ENCODE assay signal across 1 cellular context in the genomic region with DNA sequence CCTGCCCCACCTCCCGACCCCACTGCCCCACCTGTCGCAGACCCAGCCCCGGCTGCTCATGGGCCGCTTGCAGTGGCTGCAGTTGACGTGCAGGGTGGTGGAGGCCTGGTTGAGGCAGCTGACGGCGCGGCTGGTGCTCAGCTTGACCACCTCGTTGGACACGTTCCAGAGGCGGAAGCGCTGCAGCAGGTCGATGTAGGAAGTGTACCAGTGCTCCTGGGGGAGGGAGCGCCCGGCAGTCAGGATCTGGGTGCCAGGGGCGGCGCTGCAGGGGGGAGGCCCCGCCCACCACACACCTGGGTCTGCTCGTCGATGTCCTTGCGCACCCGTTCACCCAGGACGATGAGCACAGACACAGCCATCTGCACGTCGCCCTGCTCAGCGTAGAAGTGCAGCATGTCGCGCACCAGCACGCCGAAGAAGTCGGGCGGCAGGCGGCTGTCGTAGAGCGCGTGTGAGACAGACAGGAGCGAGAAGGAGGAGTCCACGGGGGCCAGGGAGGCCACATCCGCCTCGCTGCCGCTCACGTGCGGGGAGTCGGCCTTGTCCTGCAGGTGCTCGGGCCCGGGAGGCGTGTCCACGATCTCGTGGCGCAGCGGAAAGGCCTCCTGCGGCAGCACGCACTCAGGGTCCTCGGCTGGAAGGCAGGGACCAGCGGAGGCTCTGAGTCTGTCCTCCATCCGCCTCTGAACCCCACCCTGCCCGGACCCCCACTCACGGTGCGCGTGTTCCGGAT.
TF ChIP-seq lines count a peak whose summit lies in the region.

No MANE protein-coding gene starts in this region.

TF ChIP-seq in GM12878, 131 proteins besides CTCF, POLR2A, EP300 and RAD21:
- TF ChIP-seq ETV6 (conservative IDR thresholded peaks at IDR 0.05 in 1 of 2, IDR thresholded peaks at IDR 0.05 in 1 of 2; ENCODE audit: borderline replicate concordance in 1 of 2, low read depth in 1 of 2): no peak
- TF ChIP-seq MYB (IDR thresholded peaks at IDR 0.05; ENCODE audit: borderline replicate concordance, low read depth, low read length): no peak
- no peak for TF ChIP-seq TCF3 (IDR thresholded peaks at IDR 0.05; ENCODE audit: borderline replicate concordance, insufficient read depth, low read depth, low read length)
- no peak for TF ChIP-seq CEBPB (IDR thresholded peaks at IDR 0.05; ENCODE audit: borderline replicate concordance in 1 of 2, low read depth in 2 of 2, low read length in 2 of 2)
- no peak for TF ChIP-seq CREM (IDR thresholded peaks at IDR 0.05; ENCODE audit: low read depth)
- no peak for TF ChIP-seq FOS (IDR thresholded peaks at IDR 0.05; ENCODE audit: borderline replicate concordance, extremely low read depth, insufficient read length)
- TF ChIP-seq SMAD1 (IDR thresholded peaks at IDR 0.05; ENCODE audit: low read depth, partially characterized antibody): no peak
- no peak for TF ChIP-seq RFX5 (IDR thresholded peaks at IDR 0.05; ENCODE audit: low read depth, low read length)
- TF ChIP-seq HDAC2 (IDR thresholded peaks at IDR 0.05): no peak
- TF ChIP-seq PRDM15 (CRISPR knock-in tag; IDR thresholded peaks at IDR 0.05): no peak
- no peak for TF ChIP-seq ZBTB4 (CRISPR knock-in tag; IDR thresholded peaks at IDR 0.05)
- TF ChIP-seq, protein P1, sequence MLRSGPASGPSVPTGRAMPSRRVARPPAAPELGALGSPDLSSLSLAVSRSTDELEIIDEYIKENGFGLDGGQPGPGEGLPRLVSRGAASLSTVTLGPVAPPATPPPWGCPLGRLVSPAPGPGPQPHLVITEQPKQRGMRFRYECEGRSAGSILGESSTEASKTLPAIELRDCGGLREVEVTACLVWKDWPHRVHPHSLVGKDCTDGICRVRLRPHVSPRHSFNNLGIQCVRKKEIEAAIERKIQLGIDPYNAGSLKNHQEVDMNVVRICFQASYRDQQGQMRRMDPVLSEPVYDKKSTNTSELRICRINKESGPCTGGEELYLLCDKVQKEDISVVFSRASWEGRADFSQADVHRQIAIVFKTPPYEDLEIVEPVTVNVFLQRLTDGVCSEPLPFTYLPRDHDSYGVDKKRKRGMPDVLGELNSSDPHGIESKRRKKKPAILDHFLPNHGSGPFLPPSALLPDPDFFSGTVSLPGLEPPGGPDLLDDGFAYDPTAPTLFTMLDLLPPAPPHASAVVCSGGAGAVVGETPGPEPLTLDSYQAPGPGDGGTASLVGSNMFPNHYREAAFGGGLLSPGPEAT (IDR thresholded peaks at IDR 0.05; ENCODE audit: low read depth): no peak
- TF ChIP-seq, protein P2, sequence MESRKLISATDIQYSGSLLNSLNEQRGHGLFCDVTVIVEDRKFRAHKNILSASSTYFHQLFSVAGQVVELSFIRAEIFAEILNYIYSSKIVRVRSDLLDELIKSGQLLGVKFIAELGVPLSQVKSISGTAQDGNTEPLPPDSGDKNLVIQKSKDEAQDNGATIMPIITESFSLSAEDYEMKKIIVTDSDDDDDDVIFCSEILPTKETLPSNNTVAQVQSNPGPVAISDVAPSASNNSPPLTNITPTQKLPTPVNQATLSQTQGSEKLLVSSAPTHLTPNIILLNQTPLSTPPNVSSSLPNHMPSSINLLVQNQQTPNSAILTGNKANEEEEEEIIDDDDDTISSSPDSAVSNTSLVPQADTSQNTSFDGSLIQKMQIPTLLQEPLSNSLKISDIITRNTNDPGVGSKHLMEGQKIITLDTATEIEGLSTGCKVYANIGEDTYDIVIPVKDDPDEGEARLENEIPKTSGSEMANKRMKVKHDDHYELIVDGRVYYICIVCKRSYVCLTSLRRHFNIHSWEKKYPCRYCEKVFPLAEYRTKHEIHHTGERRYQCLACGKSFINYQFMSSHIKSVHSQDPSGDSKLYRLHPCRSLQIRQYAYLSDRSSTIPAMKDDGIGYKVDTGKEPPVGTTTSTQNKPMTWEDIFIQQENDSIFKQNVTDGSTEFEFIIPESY (IDR thresholded peaks at IDR 0.05): no peak
- no peak for TF ChIP-seq TARDBP (IDR thresholded peaks at IDR 0.05; ENCODE audit: borderline replicate concordance)
- no peak for TF ChIP-seq SUZ12 (IDR thresholded peaks at IDR 0.05; ENCODE audit: unreplicated experiment)
- no peak for TF ChIP-seq POLR2AphosphoS2 (IDR thresholded peaks at IDR 0.05; ENCODE audit: low read depth, low read length)
- TF ChIP-seq BRCA1 (IDR thresholded peaks at IDR 0.05; ENCODE audit: low read depth, low read length): no peak
- TF ChIP-seq, protein P3, sequence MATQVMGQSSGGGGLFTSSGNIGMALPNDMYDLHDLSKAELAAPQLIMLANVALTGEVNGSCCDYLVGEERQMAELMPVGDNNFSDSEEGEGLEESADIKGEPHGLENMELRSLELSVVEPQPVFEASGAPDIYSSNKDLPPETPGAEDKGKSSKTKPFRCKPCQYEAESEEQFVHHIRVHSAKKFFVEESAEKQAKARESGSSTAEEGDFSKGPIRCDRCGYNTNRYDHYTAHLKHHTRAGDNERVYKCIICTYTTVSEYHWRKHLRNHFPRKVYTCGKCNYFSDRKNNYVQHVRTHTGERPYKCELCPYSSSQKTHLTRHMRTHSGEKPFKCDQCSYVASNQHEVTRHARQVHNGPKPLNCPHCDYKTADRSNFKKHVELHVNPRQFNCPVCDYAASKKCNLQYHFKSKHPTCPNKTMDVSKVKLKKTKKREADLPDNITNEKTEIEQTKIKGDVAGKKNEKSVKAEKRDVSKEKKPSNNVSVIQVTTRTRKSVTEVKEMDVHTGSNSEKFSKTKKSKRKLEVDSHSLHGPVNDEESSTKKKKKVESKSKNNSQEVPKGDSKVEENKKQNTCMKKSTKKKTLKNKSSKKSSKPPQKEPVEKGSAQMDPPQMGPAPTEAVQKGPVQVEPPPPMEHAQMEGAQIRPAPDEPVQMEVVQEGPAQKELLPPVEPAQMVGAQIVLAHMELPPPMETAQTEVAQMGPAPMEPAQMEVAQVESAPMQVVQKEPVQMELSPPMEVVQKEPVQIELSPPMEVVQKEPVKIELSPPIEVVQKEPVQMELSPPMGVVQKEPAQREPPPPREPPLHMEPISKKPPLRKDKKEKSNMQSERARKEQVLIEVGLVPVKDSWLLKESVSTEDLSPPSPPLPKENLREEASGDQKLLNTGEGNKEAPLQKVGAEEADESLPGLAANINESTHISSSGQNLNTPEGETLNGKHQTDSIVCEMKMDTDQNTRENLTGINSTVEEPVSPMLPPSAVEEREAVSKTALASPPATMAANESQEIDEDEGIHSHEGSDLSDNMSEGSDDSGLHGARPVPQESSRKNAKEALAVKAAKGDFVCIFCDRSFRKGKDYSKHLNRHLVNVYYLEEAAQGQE (IDR thresholded peaks at IDR 0.05; ENCODE audit: low read depth, low read length): no peak
